26 cellular contexts compared by ENCODE assay signal in the genomic region with DNA sequence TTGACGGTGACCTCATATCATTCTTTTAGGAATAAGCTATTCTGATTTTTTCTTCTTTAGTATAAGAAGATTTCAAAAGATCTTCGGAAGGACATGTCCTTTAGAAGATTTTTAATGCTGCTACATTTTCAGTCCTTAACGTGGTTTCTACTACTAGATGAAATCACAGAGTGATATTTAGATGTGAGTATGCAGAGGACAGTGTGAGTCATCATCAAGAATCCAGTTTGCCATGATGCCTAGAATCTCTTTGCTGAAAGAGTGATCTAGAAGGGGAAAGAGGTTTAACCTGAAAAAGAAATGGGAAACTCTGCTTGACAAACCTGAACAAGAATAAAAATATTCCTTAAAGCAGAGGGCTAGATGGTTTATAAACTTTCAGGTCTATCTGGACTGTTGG. TPM values are rescaled to one million over a fixed set of nuclear protein-coding genes. Genes with fewer than 3 reads are reported as not detected.
"Had no signal": no experiment of that assay in that cellular context is flagged by ENCODE, and none has a peak within 500 bp of the region (broad histone marks: within the 10 kb centered on the region; RNA-seq: fewer than 3 reads in every experiment).

No MANE protein-coding gene starts in this region.

- ATAC-seq: activated T-cell treated with anti-CD3 and anti-CD28 coated beads, Interleukin-2, amount 50 U/mL, for 72 hours; foreskin keratinocyte; natural killer cell treated with Interleukin-12 subunit alpha and Interleukin-12 subunit beta and Interleukin-15 and Interleukin-18, amount 100 ng/mL, for 72 hours; T-helper 17 cell had no signal

- H3K4me3 ChIP-seq: dorsolateral prefrontal cortex, right atrium auricular region, skin epidermis, tibial artery, uterus had no signal

- H3K9me3 ChIP-seq: right atrium auricular region, tibial artery, uterus had no signal

- H3K4me1 Mint-ChIP-seq: activated B cell treated with CpG ODN at 0.5 μM for 24 hours; activated CD4-positive, alpha-beta T cell treated with anti-CD3 and anti-CD28 coated beads, Interleukin-2, amount 10 ng/mL, durations not matched to agents 7 days and 5 days; T-helper 17 cell had no signal

- H3K27ac Mint-ChIP-seq: activated B cell treated with CpG ODN at 0.5 μM for 24 hours; activated CD4-positive, alpha-beta T cell treated with anti-CD3 and anti-CD28 coated beads, Interleukin-2, amount 10 ng/mL, durations not matched to agents 7 days and 5 days; activated naive CD8-positive, alpha-beta T cell; activated T-cell treated with anti-CD3 and anti-CD28 coated beads, Interleukin-2, amount 50 U/mL, for 72 hours; endodermal cell; natural killer cell treated with Interleukin-12 subunit alpha and Interleukin-12 subunit beta and Interleukin-15 and Interleukin-18, amount 100 ng/mL, for 72 hours; T-helper 17 cell had no signal

- H3K36me3 Mint-ChIP-seq: activated naive CD8-positive, alpha-beta T cell; natural killer cell treated with Interleukin-12 subunit alpha and Interleukin-12 subunit beta and Interleukin-15 and Interleukin-18, amount 100 ng/mL, for 72 hours had no signal

- H3K36me3 ChIP-seq: right atrium auricular region, tibial artery, uterus had no signal

- H3K4me1 ChIP-seq: foreskin keratinocyte, right atrium auricular region, tibial artery, uterus had no signal

- H3K4me3 Mint-ChIP-seq: activated B cell treated with CpG ODN at 0.5 μM for 24 hours; activated CD4-positive, alpha-beta T cell treated with anti-CD3 and anti-CD28 coated beads, Interleukin-2, amount 10 ng/mL, durations not matched to agents 7 days and 5 days; activated naive CD8-positive, alpha-beta T cell; activated T-cell treated with anti-CD3 and anti-CD28 coated beads, Interleukin-2, amount 50 U/mL, for 72 hours; endodermal cell; natural killer cell treated with Interleukin-12 subunit alpha and Interleukin-12 subunit beta and Interleukin-15 and Interleukin-18, amount 100 ng/mL, for 72 hours; T-helper 17 cell had no signal

- H3K9me3 Mint-ChIP-seq: activated B cell treated with CpG ODN at 0.5 μM for 24 hours; activated CD4-positive, alpha-beta T cell treated with anti-CD3 and anti-CD28 coated beads, Interleukin-2, amount 10 ng/mL, durations not matched to agents 7 days and 5 days; activated T-cell treated with anti-CD3 and anti-CD28 coated beads, Interleukin-2, amount 50 U/mL, for 72 hours; endodermal cell; natural killer cell treated with Interleukin-12 subunit alpha and Interleukin-12 subunit beta and Interleukin-15 and Interleukin-18, amount 100 ng/mL, for 72 hours had no signal

- H3K27ac ChIP-seq: foreskin keratinocyte, right atrium auricular region, skin epidermis, tibial artery, uterus had no signal

- H3K27me3 ChIP-seq: dorsolateral prefrontal cortex, right atrium auricular region, tibial artery, uterus had no signal

- DNase-seq: activated B cell treated with CpG ODN at 0.5 μM for 24 hours; activated CD4-positive, alpha-beta T cell treated with anti-CD3 and anti-CD28 coated beads, Interleukin-2, amount 10 ng/mL, durations not matched to agents 7 days and 5 days; activated CD8-positive, alpha-beta memory T cell treated with anti-CD3 and anti-CD28 coated beads, Interleukin-2, amount 50 U/mL, for 48 hours; activated gamma-delta T cell; activated T-cell treated with anti-CD3 and anti-CD28 coated beads, Interleukin-2, amount 50 U/mL, for 72 hours; amygdala; dorsolateral prefrontal cortex; endodermal cell; erythroblast; glutamatergic neuron; mesendoderm; nucleus accumbens; posterior cingulate gyrus; stimulated activated CD4-positive, alpha-beta T cell treated with anti-CD3 and anti-CD28 coated beads, Interleukin-15, amount 100 ng/mL, for 24 hours; stimulated activated CD4-positive, alpha-beta T cell treated with anti-CD3 and anti-CD28 coated beads, Interleukin-4, amount 100 ng/mL, for 1 hour; stimulated activated naive CD4-positive, alpha-beta T cell; T-helper 17 cell; tibial artery; uterus had no signal

RNA-seq across cellular contexts. Expression of a gene that starts 43.2 kb away (rescaled TPM):
- total RNA-seq: activated B cell treated with CpG ODN at 0.5 μM for 24 hours; activated CD4-positive, alpha-beta T cell treated with anti-CD3 and anti-CD28 coated beads, Interleukin-2, amount 10 ng/mL, durations not matched to agents 7 days and 5 days; activated T-cell treated with anti-CD3 and anti-CD28 coated beads, Interleukin-2, amount 50 U/mL, for 72 hours; lower leg skin; natural killer cell treated with Interleukin-12 subunit alpha and Interleukin-12 subunit beta and Interleukin-15 and Interleukin-18, amount 100 ng/mL, for 72 hours; right atrium auricular region; subcutaneous adipose tissue; T-helper 17 cell had no signal
- polyA plus RNA-seq: foreskin keratinocyte had no signal
